1 cellular context compared by ENCODE assay signal in genomic region chr5:178236685-178237084, GRCh38.
TF ChIP-seq lines count a peak whose summit lies in the region.

No MANE protein-coding gene starts in this region.

TF ChIP-seq in liver, 16 proteins besides CTCF, POLR2A, EP300 and RAD21:
- TF ChIP-seq REST (IDR thresholded peaks at IDR 0.05) (peak; percentile 82), SP1 (IDR thresholded peaks at IDR 0.05) (peak; percentile 76), MAX (IDR thresholded peaks at IDR 0.05) (peak; percentile 81), GABPA (IDR thresholded peaks at IDR 0.05 in 1 of 2, conservative IDR thresholded peaks at IDR 0.05 in 1 of 2) (peak in 1 of 2 donors; percentile 54), YY1 (IDR thresholded peaks at IDR 0.05) (peak; percentile 69), FOXA2 (IDR thresholded peaks at IDR 0.05) (no peak), HNF4A (conservative IDR thresholded peaks at IDR 0.05) (peak; percentile 51 to 83), TAF1 (conservative IDR thresholded peaks at IDR 0.05) (no peak), ATF3 (IDR thresholded peaks at IDR 0.05) (no peak), FOXA1 (IDR thresholded peaks at IDR 0.05) (no peak), EGR1 (IDR thresholded peaks at IDR 0.05; ENCODE audit: low read depth in 2 of 2) (peak in 1 of 2 donors; percentile 78), JUND (IDR thresholded peaks at IDR 0.05) (peak in 1 of 2 donors; percentile 83), HNF4G (IDR thresholded peaks at IDR 0.05) (no peak), NR2F2 (IDR thresholded peaks at IDR 0.05) (no peak), ZBTB33 (IDR thresholded peaks at IDR 0.05) (no peak), RXRA (IDR thresholded peaks at IDR 0.05) (peak; percentile 71 to 92)
